16 cellular contexts compared by ENCODE assay signal in genomic region chr12:113201187-113202177, GRCh38. TPM values are rescaled to one million over a fixed set of nuclear protein-coding genes. Genes with fewer than 3 reads are reported as not detected.
DNase-seq lines count a peak whose midpoint lies in the region; ATAC-seq, FAIRE-seq and TF ChIP-seq lines count a peak whose summit lies in the region.
"Had no signal": no experiment of that assay in that cellular context is flagged by ENCODE, and none has a peak within 500 bp of the region (broad histone marks: within the 10 kb centered on the region; RNA-seq: fewer than 3 reads in every experiment).

No MANE protein-coding gene starts in this region.

- H3K9me3 Mint-ChIP-seq in T-helper 2 cell treated with Interferon-gamma antibody and Interleukin-4, amounts not matched to agents 5 μg/mL and 100 μg/mL, for 36 hours: no peaks in the 10 kb centered on the region
- H3K9me3 Mint-ChIP-seq: CD4-positive, alpha-beta T cell had no signal

- peak; percentile 39 for ATAC-seq in body of pancreas
- peak; percentile 23 to 51 (median 36) for ATAC-seq in pancreas
- ATAC-seq: Panc1 had no signal

- FAIRE-seq in HTR-8/SVneo (lab: Jason Lieb, UNC) (peak; percentile 33), pancreas (lab: Jason Lieb, UNC) (no peak)

- H3K4me3 ChIP-seq in body of pancreas (no peak overlapping the region), pancreas (no peak overlapping the region)

- H3K4me1 ChIP-seq in body of pancreas (peaks cover 52% of the 10 kb centered on the region), pancreas (peaks cover 17 to 28% (median 17%) of the 10 kb centered on the region in 3 donors)

- no peak for TF ChIP-seq POLR2A in body of pancreas (IDR thresholded peaks at IDR 0.05)

- H3K27ac ChIP-seq in body of pancreas (peak overlapping the region; percentile 70 to 83 (median 76)), pancreas (peak overlapping the region; percentile 46 to 72 (median 61))

- peaks cover 4% of the 10 kb centered on the region for H3K36me3 Mint-ChIP-seq in T-helper 2 cell treated with Interferon-gamma antibody and Interleukin-4, amounts not matched to agents 5 μg/mL and 100 μg/mL, for 36 hours (ENCODE audit: low read depth)

- 54 to 59% methylated on average over 7 to 14 of the region's 14 CpGs for WGBS in body of pancreas, 2 donors
- 53 to 62% methylated on average over 14 of the region's 14 CpGs for WGBS in pancreas, 2 donors

- H3K27me3 ChIP-seq in body of pancreas: no peaks in the 10 kb centered on the region
- no peaks in the 10 kb centered on the region for H3K27me3 ChIP-seq in pancreas

- intact Hi-C loops in body of pancreas (cut with DNase I) (no loop called here), pancreas (cut with DNase I) (loop anchor here in 1 of 3 donors (10.0 kb wide), 1 partner anchor 53 kb away; no protein-coding TSS in a partner anchor)

- no peaks in the 10 kb centered on the region for H3K9me3 ChIP-seq in body of pancreas
- H3K9me3 ChIP-seq in pancreas: no peaks in the 10 kb centered on the region

- H3K36me3 ChIP-seq in body of pancreas (replicated peaks in 1 of 2; ENCODE audit: insufficient read depth in 1 of 2, low read depth in 2 of 2) (no peaks in the 10 kb centered on the region), pancreas (no peaks in the 10 kb centered on the region)

- no peak for DNase-seq in T-helper 2 cell treated with Interferon-gamma antibody and Interleukin-4, amounts not matched to agents 5 μg/mL and 100 μg/mL, for 36 hours (ENCODE audit: low spot score)
- DNase-seq in T-helper 2 cell (no peak), HTR-8/SVneo (ENCODE audit: insufficient read length, low spot score) (no peak), body of pancreas (peak; percentile 47 to 70 (median 64)), pancreas (peak in 5 of 6 donors; percentile 49 to 85 (median 65)), AG08396 (ENCODE audit: low spot score) (no peak), NCI-H2081 treated with DMSO at 0.1 percent for 48 hours (lab: John Stamatoyannopoulos, UW) (no peak)
- DNase-seq in activated CD4-positive, alpha-beta T cell treated with anti-CD3 and anti-CD28 coated beads for 4 hours: no peak
- DNase-seq: CD4-positive, alpha-beta T cell; H9; NCI-H1436 treated with DMSO at 0.1 percent for 48 hours; NCI-H2107; NCI-H226; NCI-H748 treated with DMSO at 0.1 percent for 48 hours; SHP77 had no signal

- peaks cover 19% of the 10 kb centered on the region for H3K4me1 Mint-ChIP-seq in T-helper 2 cell treated with Interferon-gamma antibody and Interleukin-4, amounts not matched to agents 5 μg/mL and 100 μg/mL, for 36 hours (ENCODE audit: low read depth)

- no peaks in the 10 kb centered on the region for H3K27me3 Mint-ChIP-seq in T-helper 2 cell treated with Interferon-gamma antibody and Interleukin-4, amounts not matched to agents 5 μg/mL and 100 μg/mL, for 36 hours (ENCODE audit: low read depth)
- H3K27me3 Mint-ChIP-seq: CD4-positive, alpha-beta T cell had no signal

- H3K4me3 Mint-ChIP-seq in T-helper 2 cell treated with Interferon-gamma antibody and Interleukin-4, amounts not matched to agents 5 μg/mL and 100 μg/mL, for 36 hours: no peak overlapping the region
- H3K4me3 Mint-ChIP-seq: CD4-positive, alpha-beta T cell; H9 had no signal

- peak overlapping the region; percentile 2 for H3K27ac Mint-ChIP-seq in T-helper 2 cell treated with Interferon-gamma antibody and Interleukin-4, amounts not matched to agents 5 μg/mL and 100 μg/mL, for 36 hours
- H3K27ac Mint-ChIP-seq: CD4-positive, alpha-beta T cell had no signal

- no peak for TF ChIP-seq CTCF in body of pancreas (IDR thresholded peaks at IDR 0.05)
- TF ChIP-seq CTCF in pancreas (IDR thresholded peaks at IDR 0.05): no peak

RNA-seq across cellular contexts. Expression of gene RITA1, which starts 16.0 kb away (rescaled TPM):
- 10 to 100 TPM in 1 of 2 donors, 1 to 10 TPM in 1; 6.9 to 15.3 TPM for total RNA-seq in body of pancreas
- total RNA-seq in pancreas: 1 to 10 TPM; 4.8 to 8.6 (median 5.4) TPM
- 1 to 10 TPM; 5.0 to 8.9 TPM for polyA plus RNA-seq in pancreas

RNA-seq across cellular contexts. Expression of gene DDX54, which starts 16.2 kb away (rescaled TPM):
- total RNA-seq in body of pancreas (10 to 100 TPM; 52.7 TPM), pancreas (10 to 100 TPM; 30.0 to 71.4 (median 54.6) TPM)
- polyA plus RNA-seq in pancreas: 10 to 100 TPM; 51.8 to 59.7 TPM

RNA-seq across cellular contexts. Expression of gene TPCN1, which starts 19.8 kb away (rescaled TPM):
- total RNA-seq in body of pancreas: 10 to 100 TPM; 45.1 to 78.4 TPM
- total RNA-seq in pancreas: 10 to 100 TPM; 39.4 to 80.4 (median 52.0) TPM
- polyA plus RNA-seq in pancreas: 10 to 100 TPM; 73.1 to 83.4 TPM

RNA-seq across cellular contexts. Expression of gene CFAP73, which starts 52.0 kb away (rescaled TPM):
- total RNA-seq in body of pancreas: under 1 TPM in 1 of 2 donors, not detected in 1; 0.99 TPM
- under 1 TPM in 3 of 6 donors, not detected in 3; 0.12 to 0.23 (median 0.22) TPM for total RNA-seq in pancreas
- polyA plus RNA-seq in pancreas: under 1 TPM; 0.42 to 0.61 TPM
- total RNA-seq: H9 had no signal

Comparison
In these comparisons a context has a peak if more than half of its experiments do, and no peak if none do; other contexts are left out.
1. DNase-seq: peak in body of pancreas (4 of 4) and pancreas (5 of 6); none in T-helper 2 cell treated with Interferon-gamma antibody and Interleukin-4, amounts not matched to agents 5 μg/mL and 100 μg/mL, for 36 hours (single experiment), T-helper 2 cell (0 of 5), HTR-8/SVneo (single experiment), activated CD4-positive, alpha-beta T cell treated with anti-CD3 and anti-CD28 coated beads for 4 hours (0 of 2), AG08396 (single experiment) and NCI-H2081 treated with DMSO at 0.1 percent for 48 hours (single experiment).